15 cellular contexts compared by ENCODE assay signal in genomic region chr3:150757768-150758167, GRCh38. TPM values are rescaled to one million over a fixed set of nuclear protein-coding genes. Genes with fewer than 3 reads are reported as not detected.
DNase-seq lines count a peak whose midpoint lies in the region; ATAC-seq and TF ChIP-seq lines count a peak whose summit lies in the region.
"Had no signal": no experiment of that assay in that cellular context is flagged by ENCODE, and none has a peak within 500 bp of the region (broad histone marks: within the 10 kb centered on the region; RNA-seq: fewer than 3 reads in every experiment).

No MANE protein-coding gene starts in this region.

- H3K4me1 ChIP-seq in KMS-11 (ENCODE audit: low read depth, poor library complexity, severe bottlenecking) = peaks cover 63% of the 10 kb centered on the region
- H3K4me1 ChIP-seq in endodermal cell (ENCODE audit: control insufficient read depth, insufficient read depth, low read length) = peaks cover 9% of the 10 kb centered on the region

- H3K9ac ChIP-seq in KMS-11 = no peak overlapping the region
- H3K9ac ChIP-seq in endodermal cell (ENCODE audit: extremely low read depth, low read length, poor library complexity, severe bottlenecking) = no peak overlapping the region

- H3K36me3 ChIP-seq in KMS-11 (ENCODE audit: insufficient read depth) (no peaks in the 10 kb centered on the region; the same call in 1 of the 2 replicates), endodermal cell (ENCODE audit: control insufficient read depth, insufficient read depth, low read length) (peaks cover 6% of the 10 kb centered on the region)

- H4K20me1 ChIP-seq in KMS-11 (ENCODE audit: insufficient read depth) = peaks cover 25% of the 10 kb centered on the region

- no peak overlapping the region for H2AFZ ChIP-seq in KMS-11 (ENCODE audit: low read depth)

- H3K9me3 ChIP-seq in endodermal cell (ENCODE audit: control insufficient read depth, low read length) = no peaks in the 10 kb centered on the region
- H3K9me3 ChIP-seq: A549 had no signal

- H3K27me3 ChIP-seq in KMS-11 (ENCODE audit: insufficient read depth, low read depth) = no peaks in the 10 kb centered on the region
- H3K27me3 ChIP-seq in endodermal cell (ENCODE audit: control insufficient read depth, insufficient read depth, low read length, poor library complexity, severe bottlenecking) = no peaks in the 10 kb centered on the region

- H3K27ac Mint-ChIP-seq in activated CD4-positive, alpha-beta T cell treated with anti-CD3 and anti-CD28 coated beads, Interleukin-2, amount 10 ng/mL, durations not matched to agents 7 days and 5 days = peak overlapping the region; percentile 42
- H3K27ac Mint-ChIP-seq in endodermal cell = peak overlapping the region; percentile 17
- peak overlapping the region; percentile 83 for H3K27ac Mint-ChIP-seq in stimulated activated effector memory CD8-positive, alpha-beta T cell treated with anti-CD3 and anti-CD28 coated beads, Interleukin-12 subunit alpha, Interleukin-12 subunit beta, amount 100 ng/mL, for 72 hours

- H3K9me3 Mint-ChIP-seq in activated CD4-positive, alpha-beta T cell treated with anti-CD3 and anti-CD28 coated beads, Interleukin-2, amount 10 ng/mL, durations not matched to agents 7 days and 5 days = peaks cover 7% of the 10 kb centered on the region
- no peaks in the 10 kb centered on the region for H3K9me3 Mint-ChIP-seq in endodermal cell
- H3K9me3 Mint-ChIP-seq in stimulated activated effector memory CD8-positive, alpha-beta T cell treated with anti-CD3 and anti-CD28 coated beads, Interleukin-12 subunit alpha, Interleukin-12 subunit beta, amount 100 ng/mL, for 72 hours = no peaks in the 10 kb centered on the region

- H3K4me3 ChIP-seq in KMS-11 (IDR thresholded peaks at IDR 0.05; ENCODE audit: insufficient read depth, low read depth, low read length) (no peak overlapping the region), endodermal cell (ENCODE audit: low read length) (no peak overlapping the region)
- H3K4me3 ChIP-seq: A549 had no signal

- H3K4me2 ChIP-seq in KMS-11 = peak overlapping the region; percentile 5; the same call in 1 of the 2 replicates
- H3K4me2 ChIP-seq: A549 had no signal

- H3K79me2 ChIP-seq in KMS-11 (ENCODE audit: insufficient read depth, low read depth) = peaks cover 95% of the 10 kb centered on the region

- H3K36me3 Mint-ChIP-seq in activated CD4-positive, alpha-beta T cell treated with anti-CD3 and anti-CD28 coated beads, Interleukin-2, amount 10 ng/mL, durations not matched to agents 7 days and 5 days (ENCODE audit: low read depth) = peaks cover 71% of the 10 kb centered on the region
- peaks cover 2% of the 10 kb centered on the region for H3K36me3 Mint-ChIP-seq in endodermal cell (ENCODE audit: low read depth)
- H3K36me3 Mint-ChIP-seq in stimulated activated effector memory CD8-positive, alpha-beta T cell treated with anti-CD3 and anti-CD28 coated beads, Interleukin-12 subunit alpha, Interleukin-12 subunit beta, amount 100 ng/mL, for 72 hours = peaks cover 99% of the 10 kb centered on the region

- POLR2A ChIA-PET in activated CD4-positive, alpha-beta T cell treated with anti-CD3 and anti-CD28 coated beads, Interleukin-2, amount 10 ng/mL, durations not matched to agents 7 days and 5 days (lab: Charles Lee) = no interaction called here

- no peaks in the 10 kb centered on the region for H3K27me3 Mint-ChIP-seq in activated CD4-positive, alpha-beta T cell treated with anti-CD3 and anti-CD28 coated beads, Interleukin-2, amount 10 ng/mL, durations not matched to agents 7 days and 5 days
- no peaks in the 10 kb centered on the region for H3K27me3 Mint-ChIP-seq in endodermal cell (ENCODE audit: insufficient read depth)
- H3K27me3 Mint-ChIP-seq: progenitor cell of endocrine pancreas had no signal

- DNase-seq in activated CD4-positive, alpha-beta T cell treated with anti-CD3 and anti-CD28 coated beads, Interleukin-2, amount 10 ng/mL, durations not matched to agents 7 days and 5 days = no peak
- DNase-seq in activated CD4-positive, alpha-beta T cell treated with anti-CD3 and anti-CD28 coated beads for 1 hour = no peak
- DNase-seq in endodermal cell (no peak), hypothalamus (lab: John Stamatoyannopoulos, UW) (no peak)
- DNase-seq in stimulated activated effector memory CD8-positive, alpha-beta T cell treated with anti-CD3 and anti-CD28 coated beads, Interleukin-12 subunit alpha, Interleukin-12 subunit beta, amount 100 ng/mL, for 72 hours (ENCODE audit: low spot score in 2 of 2) = no peak
- no peak for DNase-seq in NK-92 treated with Interleukin-12 subunit alpha and Interleukin-12 subunit beta, amount 100 ng/mL, for 24 hours (lab: John Stamatoyannopoulos, UW)
- no peak for DNase-seq in stimulated activated CD4-positive, alpha-beta T cell treated with anti-CD3 and anti-CD28 coated beads, Interleukin-4, amount 100 ng/mL, for 1 hour
- DNase-seq: activated CD4-positive, alpha-beta T cell treated with anti-CD3 and anti-CD28 coated beads, Interleukin-2, amount 50 U/mL, for 48 hours; cerebellar nuclear complex; NCI-H1417 had no signal

- no peak for TF ChIP-seq CTCF in KMS-11 (conservative IDR thresholded peaks at IDR 0.05; ENCODE audit: low read depth, low read length)
- no peak for TF ChIP-seq CTCF in endodermal cell (conservative IDR thresholded peaks at IDR 0.05)

- CTCF ChIA-PET in activated CD4-positive, alpha-beta T cell treated with anti-CD3 and anti-CD28 coated beads, Interleukin-2, amount 10 ng/mL, durations not matched to agents 7 days and 5 days (lab: Charles Lee) = no interaction called here

- ATAC-seq in stimulated activated effector memory CD8-positive, alpha-beta T cell treated with anti-CD3 and anti-CD28 coated beads, Interleukin-12 subunit alpha, Interleukin-12 subunit beta, amount 100 ng/mL, for 72 hours = no peak
- ATAC-seq: A549 had no signal

- peaks cover 62% of the 10 kb centered on the region for H3K4me1 Mint-ChIP-seq in activated CD4-positive, alpha-beta T cell treated with anti-CD3 and anti-CD28 coated beads, Interleukin-2, amount 10 ng/mL, durations not matched to agents 7 days and 5 days
- H3K4me1 Mint-ChIP-seq in endodermal cell = peaks cover 48% of the 10 kb centered on the region
- H3K4me1 Mint-ChIP-seq in stimulated activated effector memory CD8-positive, alpha-beta T cell treated with anti-CD3 and anti-CD28 coated beads, Interleukin-12 subunit alpha, Interleukin-12 subunit beta, amount 100 ng/mL, for 72 hours = peaks cover 47% of the 10 kb centered on the region

- H3K27ac ChIP-seq in KMS-11 (no peak overlapping the region), endodermal cell (ENCODE audit: low read depth, low read length) (no peak overlapping the region)
- H3K27ac ChIP-seq: A549 had no signal

- no peak overlapping the region for H3K4me3 Mint-ChIP-seq in activated CD4-positive, alpha-beta T cell treated with anti-CD3 and anti-CD28 coated beads, Interleukin-2, amount 10 ng/mL, durations not matched to agents 7 days and 5 days
- no peak overlapping the region for H3K4me3 Mint-ChIP-seq in endodermal cell
- peak overlapping the region; percentile 93 for H3K4me3 Mint-ChIP-seq in stimulated activated effector memory CD8-positive, alpha-beta T cell treated with anti-CD3 and anti-CD28 coated beads, Interleukin-12 subunit alpha, Interleukin-12 subunit beta, amount 100 ng/mL, for 72 hours

RNA-seq across cellular contexts. Expression of gene SIAH2, which starts 5.2 kb away (rescaled TPM):
- 10 to 100 TPM; 30.9 to 40.8 TPM for total RNA-seq in activated CD4-positive, alpha-beta T cell treated with anti-CD3 and anti-CD28 coated beads, Interleukin-2, amount 10 ng/mL, durations not matched to agents 7 days and 5 days
- 10 to 100 TPM; 15.6 to 19.2 TPM for total RNA-seq in endodermal cell
- polyA plus RNA-seq in endodermal cell (2013, experiment 1 of 2) = 14.4 TPM
- 12.8 TPM for polyA plus RNA-seq in endodermal cell (2013, experiment 2 of 2)

RNA-seq across cellular contexts. Expression of gene ERICH6, which starts 54.0 kb away (rescaled TPM):
- total RNA-seq in activated CD4-positive, alpha-beta T cell treated with anti-CD3 and anti-CD28 coated beads, Interleukin-2, amount 10 ng/mL, durations not matched to agents 7 days and 5 days = under 1 TPM; 0.50 to 0.81 TPM
- total RNA-seq in endodermal cell = under 1 TPM in 1 of 2 donors, not detected in 1; 0.42 TPM
- polyA plus RNA-seq in endodermal cell (2013, experiment 1 of 2) = not detected
- not detected for polyA plus RNA-seq in endodermal cell (2013, experiment 2 of 2)
- total RNA-seq: glomerular endothelial cell, kidney epithelial cell, progenitor cell of endocrine pancreas had no signal

Comparison
In these comparisons a context has a peak if more than half of its experiments do, and no peak if none do; other contexts are left out.
1. H3K27ac Mint-ChIP-seq: peak in every context shown above with its lines; median percentile 83 in stimulated activated effector memory CD8-positive, alpha-beta T cell treated with anti-CD3 and anti-CD28 coated beads, Interleukin-12 subunit alpha, Interleukin-12 subunit beta, amount 100 ng/mL, for 72 hours; 42 in activated CD4-positive, alpha-beta T cell treated with anti-CD3 and anti-CD28 coated beads, Interleukin-2, amount 10 ng/mL, durations not matched to agents 7 days and 5 days; 17 in endodermal cell.